23 cellular contexts compared by ENCODE assay signal in genomic region chr15:89628301-89628700, GRCh38. TPM values are rescaled to one million over a fixed set of nuclear protein-coding genes. Genes with fewer than 3 reads are reported as not detected.
DNase-seq lines count a peak whose midpoint lies in the region; ATAC-seq and TF ChIP-seq lines count a peak whose summit lies in the region.
"Had no signal": no experiment of that assay in that cellular context is flagged by ENCODE, and none has a peak within 500 bp of the region (broad histone marks: within the 10 kb centered on the region; RNA-seq: fewer than 3 reads in every experiment).

No MANE protein-coding gene starts in this region.

- no peaks in the 10 kb centered on the region for H3K9me3 Mint-ChIP-seq in activated CD4-positive, alpha-beta T cell treated with anti-CD3 and anti-CD28 coated beads, Interleukin-2, amount 10 ng/mL, durations not matched to agents 24 days and 14 days
- H3K9me3 Mint-ChIP-seq in dendritic cell treated with granulocyte-macrophage colony-stimulating factor and Interleukin-4, amounts not matched to agents 40 ng/mL and 50 ng/mL, for 4 days = peaks cover 19% of the 10 kb centered on the region
- peaks cover 7% of the 10 kb centered on the region; the same call in 1 of the 2 replicates for H3K9me3 Mint-ChIP-seq in WTC11
- H3K9me3 Mint-ChIP-seq: CD4-positive, CD25-positive, alpha-beta regulatory T cell had no signal

- no peak for TF ChIP-seq CTCF in GM13977 (IDR thresholded peaks at IDR 0.05; ENCODE audit: extremely low read depth, insufficient read depth, missing control alignments)
- TF ChIP-seq CTCF in osteoblast (IDR thresholded peaks at IDR 0.05; ENCODE audit: extremely low read depth, low read depth, low read length) = no peak
- TF ChIP-seq CTCF in WTC11 (IDR thresholded peaks at IDR 0.05) = no peak
- TF ChIP-seq CTCF in gastrocnemius medialis (IDR thresholded peaks at IDR 0.05 in 4 of 5, conservative IDR thresholded peaks at IDR 0.05 in 1 of 5) = no peak

- no peak for TF ChIP-seq POLR2A in gastrocnemius medialis (IDR thresholded peaks at IDR 0.05)

- ATAC-seq in WTC11 = no peak
- ATAC-seq in gastrocnemius medialis = no peak

- no peak overlapping the region for H2AFZ ChIP-seq in osteoblast (ENCODE audit: low read length)

- H3K27ac ChIP-seq in osteoblast (ENCODE audit: low read depth, low read length) (no peak overlapping the region), gastrocnemius medialis (no peak overlapping the region)
- H3K27ac ChIP-seq: RWPE1, SJSA1 had no signal

- DNase-seq in activated CD4-positive, alpha-beta T cell treated with anti-CD3 and anti-CD28 coated beads, Interleukin-2, amount 10 ng/mL, durations not matched to agents 24 days and 14 days = peak; percentile 49
- no peak for DNase-seq in activated CD4-positive, alpha-beta T cell treated with anti-CD3 and anti-CD28 coated beads for 1 hour
- DNase-seq in GM13977 (ENCODE audit: low spot score) (peak; percentile 19), osteoblast (ENCODE audit: insufficient read length, low spot score, missing footprints) (peak; percentile 64), WTC11 (ENCODE audit: low spot score) (no peak), gastrocnemius medialis (no peak), DMS 273 (lab: John Stamatoyannopoulos, UW; ENCODE audit: unreplicated experiment) (no peak)
- DNase-seq: 8988T; Calu3; CD4-positive, CD25-positive, alpha-beta regulatory T cell; DND-41; GF-D8; HCEC 1CT; KBM-7; NCI-H1048; NCI-H2107; NCI-H345; NCI-H526 treated with DMSO at 0.1 percent for 48 hours; OCI-M1 had no signal

- H3K27ac Mint-ChIP-seq in activated CD4-positive, alpha-beta T cell treated with anti-CD3 and anti-CD28 coated beads, Interleukin-2, amount 10 ng/mL, durations not matched to agents 24 days and 14 days = no peak overlapping the region
- peak overlapping the region; percentile 35 for H3K27ac Mint-ChIP-seq in dendritic cell treated with granulocyte-macrophage colony-stimulating factor and Interleukin-4, amounts not matched to agents 40 ng/mL and 50 ng/mL, for 4 days
- no peak overlapping the region for H3K27ac Mint-ChIP-seq in WTC11
- H3K27ac Mint-ChIP-seq: CD4-positive, CD25-positive, alpha-beta regulatory T cell had no signal

- no peaks in the 10 kb centered on the region for H3K27me3 Mint-ChIP-seq in activated CD4-positive, alpha-beta T cell treated with anti-CD3 and anti-CD28 coated beads, Interleukin-2, amount 10 ng/mL, durations not matched to agents 24 days and 14 days
- no peaks in the 10 kb centered on the region for H3K27me3 Mint-ChIP-seq in dendritic cell treated with granulocyte-macrophage colony-stimulating factor and Interleukin-4, amounts not matched to agents 40 ng/mL and 50 ng/mL, for 4 days
- no peaks in the 10 kb centered on the region for H3K27me3 Mint-ChIP-seq in WTC11 (ENCODE audit: low read depth)
- H3K27me3 Mint-ChIP-seq: CD4-positive, CD25-positive, alpha-beta regulatory T cell had no signal

- POLR2A ChIA-PET in WTC11 (lab: Charles Lee) = no interaction called here

- peaks cover 90% of the 10 kb centered on the region for H3K36me3 ChIP-seq in osteoblast (ENCODE audit: insufficient read depth, low read length)
- no peaks in the 10 kb centered on the region for H3K36me3 ChIP-seq in gastrocnemius medialis

- H3K4me3 Mint-ChIP-seq in activated CD4-positive, alpha-beta T cell treated with anti-CD3 and anti-CD28 coated beads, Interleukin-2, amount 10 ng/mL, durations not matched to agents 24 days and 14 days = no peak overlapping the region
- no peak overlapping the region for H3K4me3 Mint-ChIP-seq in dendritic cell treated with granulocyte-macrophage colony-stimulating factor and Interleukin-4, amounts not matched to agents 40 ng/mL and 50 ng/mL, for 4 days
- H3K4me3 Mint-ChIP-seq in WTC11 = no peak overlapping the region
- H3K4me3 Mint-ChIP-seq: CD4-positive, CD25-positive, alpha-beta regulatory T cell had no signal

- no peaks in the 10 kb centered on the region for H4K20me1 ChIP-seq in osteoblast (ENCODE audit: insufficient read depth, low read length)

- in situ Hi-C loops in GM13977 (cut with MboI; ENCODE audit: low pct_unique_long_range_greater_than_20kb, low sequenced_read_pairs, unreplicated experiment) = no loop called here
- in situ Hi-C loops in gastrocnemius medialis (cut with MboI; ENCODE audit: low sequenced_read_pairs in 4 of 4) = no loop called here

- no peaks in the 10 kb centered on the region for H3K4me1 Mint-ChIP-seq in activated CD4-positive, alpha-beta T cell treated with anti-CD3 and anti-CD28 coated beads, Interleukin-2, amount 10 ng/mL, durations not matched to agents 24 days and 14 days
- peaks cover 6% of the 10 kb centered on the region for H3K4me1 Mint-ChIP-seq in dendritic cell treated with granulocyte-macrophage colony-stimulating factor and Interleukin-4, amounts not matched to agents 40 ng/mL and 50 ng/mL, for 4 days (ENCODE audit: low read depth)
- H3K4me1 Mint-ChIP-seq in WTC11 = no peaks in the 10 kb centered on the region
- H3K4me1 Mint-ChIP-seq: CD4-positive, CD25-positive, alpha-beta regulatory T cell had no signal

- peaks cover 61% of the 10 kb centered on the region for H3K36me3 Mint-ChIP-seq in activated CD4-positive, alpha-beta T cell treated with anti-CD3 and anti-CD28 coated beads, Interleukin-2, amount 10 ng/mL, durations not matched to agents 24 days and 14 days (ENCODE audit: low read depth)
- H3K36me3 Mint-ChIP-seq in dendritic cell treated with granulocyte-macrophage colony-stimulating factor and Interleukin-4, amounts not matched to agents 40 ng/mL and 50 ng/mL, for 4 days (ENCODE audit: low read depth) = peaks cover 68% of the 10 kb centered on the region
- H3K36me3 Mint-ChIP-seq in WTC11 = peaks cover 92% of the 10 kb centered on the region
- H3K36me3 Mint-ChIP-seq: CD4-positive, CD25-positive, alpha-beta regulatory T cell had no signal

- H3K4me1 ChIP-seq in osteoblast (ENCODE audit: insufficient read depth, low read length) = no peaks in the 10 kb centered on the region
- no peaks in the 10 kb centered on the region for H3K4me1 ChIP-seq in gastrocnemius medialis
- H3K4me1 ChIP-seq: SJSA1 had no signal

- no peaks in the 10 kb centered on the region for H3K9me3 ChIP-seq in osteoblast (ENCODE audit: low read depth, low read length)
- H3K9me3 ChIP-seq in gastrocnemius medialis = no peaks in the 10 kb centered on the region
- H3K9me3 ChIP-seq: SJSA1 had no signal

- intact Hi-C loops in activated CD4-positive, alpha-beta T cell treated with anti-CD3 and anti-CD28 coated beads, Interleukin-2, amount 10 ng/mL, durations not matched to agents 24 days and 14 days (cut with micrococcal nuclease) = no loop called here
- intact Hi-C loops in dendritic cell treated with granulocyte-macrophage colony-stimulating factor and Interleukin-4, amounts not matched to agents 40 ng/mL and 50 ng/mL, for 4 days (cut with micrococcal nuclease) = loop anchor here (5.0 kb wide), 1 partner anchor 131 kb away; the partner anchor contains the start of gene RHCG
- intact Hi-C loops in gastrocnemius medialis (cut with DNase I; ENCODE audit: low total_unique reads) = no loop called here

- CTCF ChIA-PET in WTC11 (lab: Charles Lee) = interaction anchor here (0.7 to 2.3 kb wide), 3 partner anchors 18 to 136 kb away, joined by 3 to 11 read pairs (median 3); partner anchors contain the start of gene TICRR

- H3K79me2 ChIP-seq in osteoblast (ENCODE audit: insufficient read depth, low read length) = no peaks in the 10 kb centered on the region

- H3K27me3 ChIP-seq in osteoblast (ENCODE audit: insufficient read depth, low read length) (no peaks in the 10 kb centered on the region), gastrocnemius medialis (no peaks in the 10 kb centered on the region)
- H3K27me3 ChIP-seq: SJSA1 had no signal

- no peak overlapping the region for H3K4me3 ChIP-seq in osteoblast (ENCODE audit: insufficient read depth, low read length)
- H3K4me3 ChIP-seq in gastrocnemius medialis = no peak overlapping the region
- H3K4me3 ChIP-seq: SJSA1 had no signal

- no peak overlapping the region for H3K4me2 ChIP-seq in osteoblast (ENCODE audit: insufficient read depth, low read length)

TF ChIP-seq in WTC11, 78 proteins besides CTCF, POLR2A, EP300 and RAD21 (continues in another document):
- TF ChIP-seq ZNF138 (CRISPR knock-in tag; conservative IDR thresholded peaks at IDR 0.05) (no peak), KAT7 (CRISPR knock-in tag; IDR thresholded peaks at IDR 0.05; ENCODE audit: borderline replicate concordance) (no peak), IRF2 (CRISPR knock-in tag; IDR thresholded peaks at IDR 0.05; ENCODE audit: borderline replicate concordance, low read depth) (no peak), TEAD1 (CRISPR knock-in tag; IDR thresholded peaks at IDR 0.05) (no peak), TCF7 (CRISPR knock-in tag; IDR thresholded peaks at IDR 0.05; ENCODE audit: low read depth) (no peak), ATF6 (CRISPR knock-in tag; IDR thresholded peaks at IDR 0.05) (no peak), ETV6 (CRISPR knock-in tag; IDR thresholded peaks at IDR 0.05) (no peak)

RNA-seq across cellular contexts. Expression of gene KIF7, which starts 27.0 kb away (rescaled TPM):
- 1.9 TPM in 2 replicates for total RNA-seq in activated CD4-positive, alpha-beta T cell treated with anti-CD3 and anti-CD28 coated beads, Interleukin-2, amount 10 ng/mL, durations not matched to agents 24 days and 14 days
- total RNA-seq in osteoblast = 10.6 and 12.3 TPM in 2 replicates
- total RNA-seq in WTC11 (2021) = 20.4 to 21.8 TPM (median 21.3 TPM) in 3 replicates
- total RNA-seq in gastrocnemius medialis = under 1 TPM; 0.19 to 0.66 (median 0.61) TPM

RNA-seq across cellular contexts. Expression of gene PLIN1, which starts 50.9 kb away (rescaled TPM):
- total RNA-seq in activated CD4-positive, alpha-beta T cell treated with anti-CD3 and anti-CD28 coated beads, Interleukin-2, amount 10 ng/mL, durations not matched to agents 24 days and 14 days = 0.14 TPM in 1 of 2 replicates, not detected in the other
- under 0.01 TPM in 1 of 2 replicates, not detected in the other for total RNA-seq in osteoblast
- 0.37 to 0.70 TPM (median 0.48 TPM) in 3 replicates for total RNA-seq in WTC11 (2021)
- 10 to 100 TPM in 1 of 4 donors, 1 to 10 TPM in 3; 1.8 to 17.9 (median 6.3) TPM for total RNA-seq in gastrocnemius medialis
- total RNA-seq: CD4-positive, CD25-positive, alpha-beta regulatory T cell; HT1080; SJSA1 had no signal

RNA-seq across cellular contexts. Expression of gene TICRR, which starts 53.0 kb away (rescaled TPM):
- 18.8 and 21.0 TPM in 2 replicates for total RNA-seq in activated CD4-positive, alpha-beta T cell treated with anti-CD3 and anti-CD28 coated beads, Interleukin-2, amount 10 ng/mL, durations not matched to agents 24 days and 14 days
- 0.72 and 0.88 TPM in 2 replicates for total RNA-seq in osteoblast
- total RNA-seq in WTC11 (2021) = 33.7 to 37.4 TPM (median 33.8 TPM) in 3 replicates
- total RNA-seq in gastrocnemius medialis = not detected

Comparison
In these comparisons a context has a peak if more than half of its experiments do, and no peak if none do; other contexts are left out.
1. DNase-seq: peak in activated CD4-positive, alpha-beta T cell treated with anti-CD3 and anti-CD28 coated beads, Interleukin-2, amount 10 ng/mL, durations not matched to agents 24 days and 14 days (single experiment), GM13977 (single experiment) and osteoblast (single experiment); none in activated CD4-positive, alpha-beta T cell treated with anti-CD3 and anti-CD28 coated beads for 1 hour (single experiment), WTC11 (single experiment), gastrocnemius medialis (0 of 2) and DMS 273 (single experiment).
2. RNA of gene TICRR, which starts 53.0 kb away (total RNA-seq): 33.7 to 37.4 TPM in WTC11 and 18.8 to 21.0 TPM in activated CD4-positive, alpha-beta T cell treated with anti-CD3 and anti-CD28 coated beads, Interleukin-2, amount 10 ng/mL, durations not matched to agents 24 days and 14 days; 0.72 to 0.88 TPM in osteoblast and not detected in gastrocnemius medialis; every median in the first group is over 10 times any median in the second.